In the genomic region with DNA sequence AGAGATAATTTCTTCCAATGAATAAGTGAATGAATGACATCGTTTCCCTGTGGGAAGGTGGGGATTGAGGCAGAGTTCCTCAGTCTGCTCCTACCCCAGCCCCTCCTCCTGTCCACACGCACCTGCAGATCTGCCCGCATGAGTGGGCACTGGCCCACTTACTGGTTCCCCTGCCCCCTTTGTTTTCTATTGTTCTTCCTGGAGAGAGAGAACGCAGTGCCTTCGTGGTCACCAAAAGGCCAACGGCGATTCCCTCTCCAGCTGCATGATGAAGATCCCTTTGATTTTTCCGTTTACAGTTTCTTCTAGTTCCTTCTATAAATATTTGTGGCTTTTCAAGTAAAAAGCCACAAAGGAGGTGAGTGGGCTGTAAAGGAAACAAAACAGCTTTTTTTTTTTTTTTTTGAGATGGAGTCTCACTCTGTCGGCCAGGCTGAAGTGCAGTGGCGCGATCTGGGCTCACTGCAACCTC, we compare ENCODE assay signal across 10 cellular contexts. TPM values are rescaled to one million over a fixed set of nuclear protein-coding genes. Genes with fewer than 3 reads are reported as not detected.
DNase-seq lines count a peak whose midpoint lies in the region; ATAC-seq and TF ChIP-seq lines count a peak whose summit lies in the region.
"Had no signal": no experiment of that assay in that cellular context is flagged by ENCODE, and none has a peak within 500 bp of the region (broad histone marks: within the 10 kb centered on the region; RNA-seq: fewer than 3 reads in every experiment).

No MANE protein-coding gene starts in this region.

- no peaks in the 10 kb centered on the region for H3K27me3 Mint-ChIP-seq in activated naive CD4-positive, alpha-beta T cell treated with anti-CD3 and anti-CD28 coated beads, Interleukin-2, amount 50 U/mL, for 24 hours

- no peak for DNase-seq in activated naive CD4-positive, alpha-beta T cell treated with Interleukin-2 at 50 U/mL for 16 hours
- peak; percentile 39 for DNase-seq in RPMI8226
- peak; percentile 28 for DNase-seq in fibroblast of villous mesenchyme (ENCODE audit: low read depth)
- DNase-seq in thyroid gland, result peak; percentile 38 to 45
- no peak for DNase-seq in NCI-H82 (lab: John Stamatoyannopoulos, UW)
- DNase-seq: activated CD4-positive, alpha-beta T cell treated with anti-CD3 and anti-CD28 coated beads for 4 hours; NCI-H69 had no signal

- 22 to 23% methylated on average over 11 of the region's 11 CpGs for WGBS in thyroid gland, 2 donors

- peak overlapping the region; percentile 15 to 35 (median 17) for H3K27ac ChIP-seq in thyroid gland

- peaks cover 0 to 5% of the 10 kb centered on the region in 2 donors for H3K36me3 ChIP-seq in thyroid gland

- H3K4me3 Mint-ChIP-seq in activated naive CD4-positive, alpha-beta T cell treated with anti-CD3 and anti-CD28 coated beads, Interleukin-2, amount 50 U/mL, for 24 hours, result peak overlapping the region; percentile 53

- H3K36me3 Mint-ChIP-seq in activated naive CD4-positive, alpha-beta T cell treated with anti-CD3 and anti-CD28 coated beads, Interleukin-2, amount 50 U/mL, for 24 hours, result no peaks in the 10 kb centered on the region

- no peaks in the 10 kb centered on the region for H3K9me3 ChIP-seq in thyroid gland

- H3K9me3 Mint-ChIP-seq in activated naive CD4-positive, alpha-beta T cell treated with anti-CD3 and anti-CD28 coated beads, Interleukin-2, amount 50 U/mL, for 24 hours, result no peaks in the 10 kb centered on the region

- TF ChIP-seq CTCF in fibroblast of villous mesenchyme (IDR thresholded peaks at IDR 0.05; ENCODE audit: insufficient read depth, low read depth, low read length), result no peak
- no peak for TF ChIP-seq CTCF in thyroid gland (IDR thresholded peaks at IDR 0.05)

- intact Hi-C loops in thyroid gland (cut with DNase I), result no loop called here

- no peak overlapping the region for H3K4me3 ChIP-seq in fibroblast of villous mesenchyme (ENCODE audit: low read depth, low read length)
- no peak overlapping the region for H3K4me3 ChIP-seq in thyroid gland (replicated peaks in 1 of 3)

- peaks cover 32% of the 10 kb centered on the region for H3K4me1 Mint-ChIP-seq in activated naive CD4-positive, alpha-beta T cell treated with anti-CD3 and anti-CD28 coated beads, Interleukin-2, amount 50 U/mL, for 24 hours

- peaks cover 13 to 26% of the 10 kb centered on the region in 2 donors for H3K4me1 ChIP-seq in thyroid gland

- peak overlapping the region; percentile 70 for H3K27ac Mint-ChIP-seq in activated naive CD4-positive, alpha-beta T cell treated with anti-CD3 and anti-CD28 coated beads, Interleukin-2, amount 50 U/mL, for 24 hours

- ATAC-seq in GM18517 (IDR thresholded peaks at IDR 0.05; ENCODE audit: unreplicated experiment) (no peak), HG03095 (IDR thresholded peaks at IDR 0.05; ENCODE audit: unreplicated experiment) (no peak)

- TF ChIP-seq POLR2A in thyroid gland (IDR thresholded peaks at IDR 0.05), result no peak

- H3K27me3 ChIP-seq in thyroid gland, result no peaks in the 10 kb centered on the region

RNA-seq across cellular contexts. Expression of gene FPGS, which starts 5.7 kb away (rescaled TPM):
- total RNA-seq in fibroblast of villous mesenchyme (77.7 and 93.7 TPM in 2 replicates), thyroid gland (10 to 100 TPM; 58.5 to 78.0 (median 62.1) TPM)

RNA-seq across cellular contexts. Expression of gene CDK9, which starts 11.1 kb away (rescaled TPM):
- total RNA-seq in fibroblast of villous mesenchyme, result 37.0 and 50.1 TPM in 2 replicates
- total RNA-seq in thyroid gland, result 10 to 100 TPM; 47.5 to 85.2 (median 78.3) TPM

RNA-seq across cellular contexts. Expression of gene SH2D3C, which starts 18.5 kb away (rescaled TPM):
- total RNA-seq in fibroblast of villous mesenchyme, result 0.32 and 0.43 TPM in 2 replicates
- 10 to 100 TPM; 10.0 to 24.9 (median 18.2) TPM for total RNA-seq in thyroid gland

RNA-seq across cellular contexts. Expression of gene ENG, which starts 57.5 kb away (rescaled TPM):
- total RNA-seq in fibroblast of villous mesenchyme (25.8 and 30.7 TPM in 2 replicates), thyroid gland (100 to 1,000 TPM in 1 of 4 donors, 10 to 100 TPM in 3; 45.6 to 115 (median 51.1) TPM)

Comparison
In these comparisons a context has a peak if more than half of its experiments do, and no peak if none do; other contexts are left out.
1. DNase-seq: peak in RPMI8226 (single experiment), fibroblast of villous mesenchyme (single experiment) and thyroid gland (2 of 2); none in activated naive CD4-positive, alpha-beta T cell treated with Interleukin-2 at 50 U/mL for 16 hours (single experiment) and NCI-H82 (single experiment).